In genomic region chr12:1300460-1300859, GRCh38 we compare ENCODE assay signal across 33 cellular contexts.
"Had no signal": no experiment of that assay in that cellular context is flagged by ENCODE, and none has a peak within 500 bp of the region (broad histone marks: within the 10 kb centered on the region; RNA-seq: fewer than 3 reads in every experiment).

No MANE protein-coding gene starts in this region.

- H3K9me3 ChIP-seq: ascending aorta, body of pancreas, breast epithelium had no signal

- H3K4me1 Mint-ChIP-seq: activated CD4-positive, alpha-beta T cell treated with anti-CD3 and anti-CD28 coated beads, Interleukin-2, amount 10 ng/mL, durations not matched to agents 24 days and 14 days; activated naive CD4-positive, alpha-beta T cell treated with anti-CD3 and anti-CD28 coated beads, Interleukin-2, amount 10 ng/mL, durations not matched to agents 7 days and 5 days; activated naive CD4-positive, alpha-beta T cell treated with anti-CD3 and anti-CD28 coated beads, Interleukin-2, amount 50 U/mL, for 24 hours; activated naive CD8-positive, alpha-beta T cell treated with anti-CD3 and anti-CD28 coated beads, Interleukin-2, amount 10 ng/mL, durations not matched to agents 7 days and 5 days; activated naive CD8-positive, alpha-beta T cell treated with anti-CD3 and anti-CD28 coated beads, Interleukin-2, amount 50 U/mL, for 24 hours had no signal

- H3K4me3 Mint-ChIP-seq: activated B cell treated with CpG ODN at 0.5 μM for 24 hours; activated CD4-positive, alpha-beta memory T cell treated with anti-CD3 and anti-CD28 coated beads for 36 hours; activated CD4-positive, alpha-beta T cell treated with anti-CD3 and anti-CD28 coated beads, Interleukin-2, amount 10 ng/mL, durations not matched to agents 24 days and 14 days; activated CD8-positive, alpha-beta T cell treated with anti-CD3 and anti-CD28 coated beads for 36 hours; activated naive CD4-positive, alpha-beta T cell treated with anti-CD3 and anti-CD28 coated beads, Interleukin-2, amount 10 ng/mL, durations not matched to agents 7 days and 5 days; activated naive CD4-positive, alpha-beta T cell treated with anti-CD3 and anti-CD28 coated beads, Interleukin-2, amount 50 U/mL, for 24 hours; activated naive CD8-positive, alpha-beta T cell; activated naive CD8-positive, alpha-beta T cell treated with anti-CD3 and anti-CD28 coated beads, Interleukin-2, amount 10 ng/mL, durations not matched to agents 7 days and 5 days; activated naive CD8-positive, alpha-beta T cell treated with anti-CD3 and anti-CD28 coated beads, Interleukin-2, amount 50 U/mL, for 24 hours; activated T-cell treated with anti-CD3 and anti-CD28 coated beads, Interleukin-2, amount 50 U/mL, for 24 hours; T-helper 1 cell treated with Interleukin-12 subunit alpha and Interleukin-12 subunit beta and Interleukin-4 antibody, amounts not matched to agents 30 μg/mL and 1 μg/mL, for 36 hours; T-helper 2 cell treated with Interferon-gamma antibody and Interleukin-4, amounts not matched to agents 5 μg/mL and 100 μg/mL, for 36 hours had no signal

- DNase-seq: activated B cell treated with CpG ODN at 0.5 μM for 24 hours; activated CD4-positive, alpha-beta memory T cell treated with anti-CD3 and anti-CD28 coated beads for 36 hours; activated CD4-positive, alpha-beta T cell treated with anti-CD3 and anti-CD28 coated beads for 4 hours; activated CD4-positive, alpha-beta T cell treated with anti-CD3 and anti-CD28 coated beads, Interleukin-2, amount 10 ng/mL, durations not matched to agents 24 days and 14 days; activated CD4-positive, alpha-beta T cell treated with anti-CD3 and anti-CD28 coated beads, Interleukin-2, amount 50 U/mL, for 1 hour; activated CD4-positive, alpha-beta T cell treated with anti-CD3 and anti-CD28 coated beads, Interleukin-2, amount 50 U/mL, for 4 hours; activated CD4-positive, CD25-positive, alpha-beta regulatory T cell treated with anti-CD3 and anti-CD28 coated beads, Interleukin-2, amount 50 U/mL, for 72 hours; activated CD8-positive, alpha-beta memory T cell treated with anti-CD3 and anti-CD28 coated beads, Interleukin-2, amount 50 U/mL, for 4 hours; activated CD8-positive, alpha-beta T cell treated with anti-CD3 and anti-CD28 coated beads for 36 hours; activated effector memory CD4-positive, alpha-beta T cell treated with Interleukin-2 at 50 U/mL for 16 hours; activated gamma-delta T cell; activated naive CD4-positive, alpha-beta T cell treated with anti-CD3 and anti-CD28 coated beads, Interleukin-2, amount 10 ng/mL, durations not matched to agents 7 days and 5 days; activated naive CD4-positive, alpha-beta T cell treated with Interleukin-2 at 50 U/mL for 16 hours; activated naive CD8-positive, alpha-beta T cell treated with anti-CD3 and anti-CD28 coated beads, Interleukin-2, amount 10 ng/mL, durations not matched to agents 7 days and 5 days; activated naive CD8-positive, alpha-beta T cell treated with anti-CD3 and anti-CD28 coated beads, Interleukin-2, amount 50 U/mL, for 24 hours; activated T-cell treated with anti-CD3 and anti-CD28 coated beads, Interleukin-2, amount 50 U/mL, for 24 hours; activated T-cell treated with anti-CD3 and anti-CD28 coated beads, Interleukin-2, amount 50 U/mL, for 48 hours; amygdala; anterior cingulate cortex; body of pancreas; brain microvascular endothelial cell; central memory CD4-positive, alpha-beta T cell; T-helper 9 cell had no signal

- H3K27me3 Mint-ChIP-seq: activated B cell treated with CpG ODN at 0.5 μM for 24 hours; activated CD4-positive, alpha-beta memory T cell treated with anti-CD3 and anti-CD28 coated beads for 36 hours; activated CD4-positive, alpha-beta T cell treated with anti-CD3 and anti-CD28 coated beads, Interleukin-2, amount 10 ng/mL, durations not matched to agents 24 days and 14 days; activated CD8-positive, alpha-beta T cell treated with anti-CD3 and anti-CD28 coated beads for 36 hours; activated naive CD4-positive, alpha-beta T cell treated with anti-CD3 and anti-CD28 coated beads, Interleukin-2, amount 10 ng/mL, durations not matched to agents 7 days and 5 days; activated naive CD4-positive, alpha-beta T cell treated with anti-CD3 and anti-CD28 coated beads, Interleukin-2, amount 50 U/mL, for 24 hours; activated naive CD8-positive, alpha-beta T cell; activated naive CD8-positive, alpha-beta T cell treated with anti-CD3 and anti-CD28 coated beads, Interleukin-2, amount 10 ng/mL, durations not matched to agents 7 days and 5 days; activated naive CD8-positive, alpha-beta T cell treated with anti-CD3 and anti-CD28 coated beads, Interleukin-2, amount 50 U/mL, for 24 hours; activated T-cell treated with anti-CD3 and anti-CD28 coated beads, Interleukin-2, amount 50 U/mL, for 24 hours had no signal

- H3K36me3 ChIP-seq: brain microvascular endothelial cell, breast epithelium had no signal

- FAIRE-seq: colon, TTC549 had no signal

- H3K9me3 Mint-ChIP-seq: activated naive CD4-positive, alpha-beta T cell treated with anti-CD3 and anti-CD28 coated beads, Interleukin-2, amount 10 ng/mL, durations not matched to agents 7 days and 5 days; activated naive CD8-positive, alpha-beta T cell treated with anti-CD3 and anti-CD28 coated beads, Interleukin-2, amount 10 ng/mL, durations not matched to agents 7 days and 5 days; activated naive CD8-positive, alpha-beta T cell treated with anti-CD3 and anti-CD28 coated beads, Interleukin-2, amount 50 U/mL, for 24 hours had no signal

- H3K4me1 ChIP-seq: ascending aorta, breast epithelium had no signal

- H3K27ac Mint-ChIP-seq: activated B cell treated with CpG ODN at 0.5 μM for 24 hours; activated CD4-positive, alpha-beta memory T cell treated with anti-CD3 and anti-CD28 coated beads for 36 hours; activated CD4-positive, alpha-beta T cell treated with anti-CD3 and anti-CD28 coated beads, Interleukin-2, amount 10 ng/mL, durations not matched to agents 24 days and 14 days; activated CD8-positive, alpha-beta T cell treated with anti-CD3 and anti-CD28 coated beads for 36 hours; activated naive CD4-positive, alpha-beta T cell treated with anti-CD3 and anti-CD28 coated beads, Interleukin-2, amount 10 ng/mL, durations not matched to agents 7 days and 5 days; activated naive CD4-positive, alpha-beta T cell treated with anti-CD3 and anti-CD28 coated beads, Interleukin-2, amount 50 U/mL, for 24 hours; activated naive CD8-positive, alpha-beta T cell; activated naive CD8-positive, alpha-beta T cell treated with anti-CD3 and anti-CD28 coated beads, Interleukin-2, amount 10 ng/mL, durations not matched to agents 7 days and 5 days; activated naive CD8-positive, alpha-beta T cell treated with anti-CD3 and anti-CD28 coated beads, Interleukin-2, amount 50 U/mL, for 24 hours; activated T-cell treated with anti-CD3 and anti-CD28 coated beads, Interleukin-2, amount 50 U/mL, for 24 hours; activated T-helper 2 cell treated with anti-CD3 and anti-CD28 coated beads, Interferon-gamma antibody, Interleukin-2, Interleukin-4, amounts not matched to agents 10 μg/mL and 5 μg/mL and 100 μg/mL, durations not matched to agents 14 hours and 24 hours and 36 hours; T-helper 1 cell treated with Interleukin-12 subunit alpha and Interleukin-12 subunit beta and Interleukin-4 antibody, amounts not matched to agents 30 μg/mL and 1 μg/mL, for 36 hours; T-helper 2 cell treated with Interferon-gamma antibody and Interleukin-4, amounts not matched to agents 5 μg/mL and 100 μg/mL, for 36 hours had no signal

- H3K27me3 ChIP-seq: ascending aorta, body of pancreas, brain microvascular endothelial cell, breast epithelium had no signal

- ATAC-seq: activated CD8-positive, alpha-beta T cell treated with anti-CD3 and anti-CD28 coated beads for 36 hours; activated naive CD8-positive, alpha-beta T cell treated with anti-CD3 and anti-CD28 coated beads, Interleukin-2, amount 50 U/mL, for 24 hours; body of pancreas had no signal

- H3K4me3 ChIP-seq: ascending aorta, body of pancreas, breast epithelium had no signal

- H3K27ac ChIP-seq: ascending aorta, body of pancreas, brain microvascular endothelial cell, breast epithelium, VCaP had no signal
